In the genomic region with DNA sequence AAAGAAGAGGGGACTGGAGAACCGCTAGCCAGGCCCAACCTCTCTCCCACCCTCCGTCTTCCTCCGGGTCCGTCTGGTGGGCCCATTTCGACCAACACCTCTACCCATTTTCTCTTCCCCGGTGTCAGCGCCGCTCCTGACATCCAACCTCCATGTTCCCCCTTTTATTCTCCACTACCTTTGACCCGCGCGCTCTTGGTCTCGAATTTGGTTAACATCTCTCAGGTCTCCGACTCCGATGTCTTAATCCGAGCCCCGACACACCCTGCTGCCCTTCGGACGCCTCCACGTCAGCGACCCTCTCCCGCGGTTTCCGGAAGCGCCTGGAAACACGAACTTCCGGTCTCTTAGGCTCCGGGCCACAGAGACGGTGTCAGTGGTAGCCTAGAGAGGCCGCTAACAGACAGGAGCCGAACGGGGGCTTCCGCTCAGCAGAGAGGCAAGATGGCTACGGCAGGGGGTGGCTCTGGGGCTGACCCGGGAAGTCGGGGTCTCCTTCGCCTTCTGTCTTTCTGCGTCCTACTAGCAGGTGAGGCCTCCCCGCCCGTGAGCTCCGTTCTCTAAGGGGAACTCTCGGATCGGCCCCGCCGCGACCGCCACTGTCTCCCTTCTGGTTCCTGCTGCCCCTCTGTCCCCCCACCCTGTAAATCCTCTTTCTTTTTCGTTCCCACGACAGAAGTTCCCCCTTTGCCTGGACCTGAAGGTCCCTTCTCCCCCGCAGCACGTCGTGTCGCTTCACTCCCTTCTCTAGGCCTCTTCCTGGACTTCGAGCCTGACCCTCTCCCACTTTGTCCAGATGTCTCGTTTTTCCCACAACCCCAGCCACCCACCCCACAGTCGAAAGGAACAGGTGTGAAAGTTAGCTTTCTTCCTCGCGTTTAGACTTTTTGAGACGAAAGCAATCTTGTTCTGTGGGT, we compare ENCODE assay signal across 8 cellular contexts. TPM values are rescaled to one million over a fixed set of nuclear protein-coding genes. Genes with fewer than 3 reads are reported as not detected.
A peak's percentile ranks its signal among the peaks of the same experiment; 100 is the strongest.
DNase-seq lines count a peak whose midpoint lies in the region; ATAC-seq and TF ChIP-seq lines count a peak whose summit lies in the region.

TSS of gene COPA (minus strand) at position 298 of the 917 bp plus-strand sequence. CDS start at position 218, 80 bp downstream.
TSS of gene NCSTN (plus strand) at position 431 of the 917 bp plus-strand sequence. CDS start at position 445, 14 bp downstream.

- no peaks in the 10 kb centered on the region for H3K27me3 ChIP-seq in AG04450 (ENCODE audit: control insufficient read depth, insufficient read depth, low read length)

- TF ChIP-seq CTCF in AG04450 (IDR thresholded peaks at IDR 0.05; ENCODE audit: low read depth, low read length): 0 out of 2 replicates have a peak, but pooled peaks have one; percentile 3

- POLR2A ChIA-PET in AG04450 (lab: Yijun Ruan, JAX): no interaction called here

- CTCF ChIA-PET in AG04450 (lab: Charles Lee): interaction anchor here (1.0 to 4.0 kb wide), 3 partner anchors 11 to 91 kb away, joined by 3 to 23 read pairs (median 4); no protein-coding TSS in a partner anchor

- no peaks in the 10 kb centered on the region for H3K9me3 ChIP-seq in AG04450 (ENCODE audit: control insufficient read depth, insufficient read depth, low read length)

- ATAC-seq in GM18909 (IDR thresholded peaks at IDR 0.05; ENCODE audit: poor library complexity, unreplicated experiment) (peak; percentile 95), HG03196 (IDR thresholded peaks at IDR 0.05; ENCODE audit: unreplicated experiment) (peak; percentile 98)

- DNase-seq in AG04450 (ENCODE audit: low read depth, low spot score) (peak; percentile 90), NCI-H345 treated with DMSO at 0.1 percent for 48 hours (lab: John Stamatoyannopoulos, UW; ENCODE audit: unreplicated experiment) (peak; percentile 79), inferior parietal cortex (ENCODE audit: extremely low spot score) (peak; percentile 97)
- DNase-seq in activated CD4-positive, CD25-positive, alpha-beta regulatory T cell (lab: John Stamatoyannopoulos, UW): peak; percentile 62 to 81 (median 80)
- DNase-seq in central memory CD4-positive, alpha-beta T cell: peak; percentile 89
- peak; percentile 78 to 86 for DNase-seq in stimulated activated CD4-positive, alpha-beta T cell treated with anti-CD3 and anti-CD28 coated beads, Interleukin-12 subunit alpha, Interleukin-12 subunit beta, amount 100 ng/mL, for 24 hours (ENCODE audit: low read depth in 2 of 2)

- H3K27ac ChIP-seq in AG04450 (ENCODE audit: low read depth, low read length): peak within 1 kb of the TSS; percentile 92

- peak within 1 kb of the TSS; percentile 77 for H3K4me3 ChIP-seq in AG04450 (ENCODE audit: low read depth, low read length)

RNA-seq across cellular contexts. Expression of gene COPA, which starts in this region (rescaled TPM):
- polyA plus RNA-seq in AG04450 (2011; rRNA removed): 366 and 384 TPM in 2 replicates
- 475 and 499 TPM in 2 replicates for polyA minus RNA-seq in AG04450 (2011; rRNA and poly(A)+ RNA removed)

RNA-seq across cellular contexts. Expression of gene NCSTN, which starts in this region (rescaled TPM):
- 189 and 195 TPM in 2 replicates for polyA plus RNA-seq in AG04450 (2011; rRNA removed)
- 144 and 167 TPM in 2 replicates for polyA minus RNA-seq in AG04450 (2011; rRNA and poly(A)+ RNA removed)

Comparison
In these comparisons a context has a peak if more than half of its experiments do, and no peak if none do; other contexts are left out.
1. Peak in every context shown above with its lines: DNase-seq, ATAC-seq, H3K4me3 ChIP-seq and H3K27ac ChIP-seq.